21 cellular contexts compared by ENCODE assay signal in the genomic region with DNA sequence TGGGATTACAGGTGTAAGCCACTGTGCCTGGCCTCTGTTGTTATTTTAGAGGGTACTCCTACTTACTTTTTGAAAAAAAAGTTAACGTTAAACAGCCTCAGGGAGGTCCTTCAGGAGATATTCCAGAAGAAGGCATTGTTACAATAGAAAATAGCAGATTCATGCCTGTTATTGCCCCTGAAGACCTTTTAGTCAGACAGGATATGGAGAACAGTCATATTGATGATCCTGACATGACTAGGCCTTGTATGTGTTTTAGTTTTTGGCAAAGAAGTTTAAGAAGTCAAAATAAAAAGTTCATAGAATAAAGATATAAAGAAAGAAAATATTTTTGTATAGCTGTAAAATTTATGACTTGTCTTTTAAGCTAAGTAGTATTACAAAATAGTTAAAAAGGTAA. TPM values are rescaled to one million over a fixed set of nuclear protein-coding genes. Genes with fewer than 3 reads are reported as not detected.
A peak's percentile ranks its signal among the peaks of the same experiment; 100 is the strongest.
DNase-seq lines count a peak whose midpoint lies in the region; ATAC-seq and FAIRE-seq lines count a peak whose summit lies in the region.
"Had no signal": no experiment of that assay in that cellular context is flagged by ENCODE, and none has a peak within 500 bp of the region (broad histone marks: within the 10 kb centered on the region; RNA-seq: fewer than 3 reads in every experiment).

No MANE protein-coding gene starts in this region.

- no peak overlapping the region for H3K27ac Mint-ChIP-seq in stimulated activated naive CD8-positive, alpha-beta T cell treated with anti-CD3 and anti-CD28 coated beads, Interleukin-15, amount 100 ng/mL, for 72 hours
- no peak overlapping the region for H3K27ac Mint-ChIP-seq in stimulated activated effector memory CD8-positive, alpha-beta T cell treated with anti-CD3 and anti-CD28 coated beads, Interleukin-12 subunit alpha, Interleukin-12 subunit beta, amount 100 ng/mL, for 72 hours
- H3K27ac Mint-ChIP-seq in effector memory CD8-positive, alpha-beta T cell = no peak overlapping the region
- H3K27ac Mint-ChIP-seq in T-cell = no peak overlapping the region

- CTCF ChIA-PET in T-cell (lab: Charles Lee) = no interaction called here

- H3K9me3 Mint-ChIP-seq in stimulated activated naive CD8-positive, alpha-beta T cell treated with anti-CD3 and anti-CD28 coated beads, Interleukin-15, amount 100 ng/mL, for 72 hours = no peaks in the 10 kb centered on the region
- H3K9me3 Mint-ChIP-seq in stimulated activated effector memory CD8-positive, alpha-beta T cell treated with anti-CD3 and anti-CD28 coated beads, Interleukin-12 subunit alpha, Interleukin-12 subunit beta, amount 100 ng/mL, for 72 hours = no peaks in the 10 kb centered on the region
- no peaks in the 10 kb centered on the region for H3K9me3 Mint-ChIP-seq in effector memory CD8-positive, alpha-beta T cell
- no peaks in the 10 kb centered on the region for H3K9me3 Mint-ChIP-seq in T-cell
- H3K9me3 Mint-ChIP-seq: CD4-positive, CD25-positive, alpha-beta regulatory T cell had no signal

- no peak overlapping the region for H3K4me3 Mint-ChIP-seq in stimulated activated naive CD8-positive, alpha-beta T cell treated with anti-CD3 and anti-CD28 coated beads, Interleukin-15, amount 100 ng/mL, for 72 hours
- H3K4me3 Mint-ChIP-seq in stimulated activated effector memory CD8-positive, alpha-beta T cell treated with anti-CD3 and anti-CD28 coated beads, Interleukin-12 subunit alpha, Interleukin-12 subunit beta, amount 100 ng/mL, for 72 hours = no peak overlapping the region
- no peak overlapping the region for H3K4me3 Mint-ChIP-seq in effector memory CD8-positive, alpha-beta T cell
- H3K4me3 Mint-ChIP-seq in T-cell = no peak overlapping the region
- H3K4me3 Mint-ChIP-seq: CD4-positive, CD25-positive, alpha-beta regulatory T cell had no signal

- POLR2A ChIA-PET in T-cell (lab: Charles Lee) = no interaction called here

- ATAC-seq in stimulated activated naive CD8-positive, alpha-beta T cell treated with anti-CD3 and anti-CD28 coated beads, Interleukin-15, amount 100 ng/mL, for 72 hours = peak; percentile 69
- no peak for ATAC-seq in stimulated activated naive CD8-positive, alpha-beta T cell treated with anti-CD3 and anti-CD28 coated beads, Interleukin-15, Interleukin-2, amounts not matched to agents 100 U/mL and 50 U/mL, for 24 hours
- ATAC-seq in stimulated activated effector memory CD8-positive, alpha-beta T cell treated with anti-CD3 and anti-CD28 coated beads, Interleukin-12 subunit alpha, Interleukin-12 subunit beta, amount 100 ng/mL, for 72 hours = peak; percentile 91
- ATAC-seq in HG02981 (IDR thresholded peaks at IDR 0.05; ENCODE audit: unreplicated experiment) (no peak), T-cell (replicated peaks in 1 of 4) (no peak)
- ATAC-seq in effector memory CD8-positive, alpha-beta T cell (replicated peaks) = no peak

- H3K27me3 Mint-ChIP-seq in stimulated activated naive CD8-positive, alpha-beta T cell treated with anti-CD3 and anti-CD28 coated beads, Interleukin-15, amount 100 ng/mL, for 72 hours = no peaks in the 10 kb centered on the region
- H3K27me3 Mint-ChIP-seq in effector memory CD8-positive, alpha-beta T cell = no peaks in the 10 kb centered on the region
- H3K27me3 Mint-ChIP-seq in T-cell = no peaks in the 10 kb centered on the region
- H3K27me3 Mint-ChIP-seq: CD4-positive, CD25-positive, alpha-beta regulatory T cell had no signal

- no peaks in the 10 kb centered on the region for H3K4me1 Mint-ChIP-seq in stimulated activated naive CD8-positive, alpha-beta T cell treated with anti-CD3 and anti-CD28 coated beads, Interleukin-15, amount 100 ng/mL, for 72 hours
- H3K4me1 Mint-ChIP-seq in stimulated activated effector memory CD8-positive, alpha-beta T cell treated with anti-CD3 and anti-CD28 coated beads, Interleukin-12 subunit alpha, Interleukin-12 subunit beta, amount 100 ng/mL, for 72 hours = no peaks in the 10 kb centered on the region
- H3K4me1 Mint-ChIP-seq in effector memory CD8-positive, alpha-beta T cell (ENCODE audit: low read depth in 2 of 2) = no peaks in the 10 kb centered on the region
- H3K4me1 Mint-ChIP-seq in T-cell = no peaks in the 10 kb centered on the region

- no peak for DNase-seq in stimulated activated naive CD8-positive, alpha-beta T cell treated with anti-CD3 and anti-CD28 coated beads, Interleukin-15, amount 100 ng/mL, for 72 hours
- no peak for DNase-seq in stimulated activated naive CD8-positive, alpha-beta T cell treated with anti-CD3 and anti-CD28 coated beads, Interleukin-15, Interleukin-2, amounts not matched to agents 100 U/mL and 50 U/mL, for 24 hours
- DNase-seq in RCC 7860 (ENCODE audit: low spot score) (no peak), T-cell (no peak)
- peak in 1 of 2 donors; percentile 55 for DNase-seq in stimulated activated effector memory CD8-positive, alpha-beta T cell treated with anti-CD3 and anti-CD28 coated beads, Interleukin-12 subunit alpha, Interleukin-12 subunit beta, amount 100 ng/mL, for 72 hours (ENCODE audit: low spot score in 2 of 2)
- DNase-seq in effector memory CD8-positive, alpha-beta T cell = no peak
- DNase-seq: ACHN, AML-193, Caco-2, DMS153, H7, KG1, NCI-H1436, NCI-H2029, NCI-H2171, NCI-H446, NCI-H69, RPMI8226 had no signal

- FAIRE-seq in RCC 7860 (lab: Jason Lieb, UNC) (peak; percentile 36), endometrium (lab: Jason Lieb, UNC) (peak; percentile 21)

- peaks cover 36% of the 10 kb centered on the region for H3K36me3 Mint-ChIP-seq in stimulated activated effector memory CD8-positive, alpha-beta T cell treated with anti-CD3 and anti-CD28 coated beads, Interleukin-12 subunit alpha, Interleukin-12 subunit beta, amount 100 ng/mL, for 72 hours
- H3K36me3 Mint-ChIP-seq in effector memory CD8-positive, alpha-beta T cell (ENCODE audit: insufficient read depth) = peaks cover 36% of the 10 kb centered on the region
- H3K36me3 Mint-ChIP-seq in T-cell = peaks cover 53% of the 10 kb centered on the region

RNA-seq across cellular contexts. Expression of a gene that starts 45.3 kb away (rescaled TPM):
- total RNA-seq in T-cell = 10 to 100 TPM; 37.5 to 46.7 (median 42.1) TPM

Comparison
In these comparisons a context has a peak if more than half of its experiments do, and no peak if none do; other contexts are left out.
1. ATAC-seq: peak in stimulated activated naive CD8-positive, alpha-beta T cell treated with anti-CD3 and anti-CD28 coated beads, Interleukin-15, amount 100 ng/mL, for 72 hours (single experiment) and stimulated activated effector memory CD8-positive, alpha-beta T cell treated with anti-CD3 and anti-CD28 coated beads, Interleukin-12 subunit alpha, Interleukin-12 subunit beta, amount 100 ng/mL, for 72 hours (single experiment); none in stimulated activated naive CD8-positive, alpha-beta T cell treated with anti-CD3 and anti-CD28 coated beads, Interleukin-15, Interleukin-2, amounts not matched to agents 100 U/mL and 50 U/mL, for 24 hours (single experiment), HG02981 (single experiment), effector memory CD8-positive, alpha-beta T cell (single experiment) and T-cell (0 of 4).